ENCODE assay signal across 1 cellular context in genomic region chr6:69945192-69945591, GRCh38.
TF ChIP-seq lines count a peak whose summit lies in the region.

No MANE protein-coding gene starts in this region.

TF ChIP-seq in SK-N-SH, 30 proteins besides CTCF, POLR2A, EP300 and RAD21 (continued from another document):
- TF ChIP-seq IRF3 (IDR thresholded peaks at IDR 0.05; ENCODE audit: low read depth, low read length), result no peak
- no peak for TF ChIP-seq ZBTB33 (IDR thresholded peaks at IDR 0.05; ENCODE audit: borderline replicate concordance, low read depth)
- no peak for TF ChIP-seq CHD2 (IDR thresholded peaks at IDR 0.05; ENCODE audit: low read length, partially characterized antibody)
- no peak for TF ChIP-seq TCF12 (IDR thresholded peaks at IDR 0.05)
- no peak for TF ChIP-seq RXRA (IDR thresholded peaks at IDR 0.05; ENCODE audit: borderline replicate concordance, low read depth)
- TF ChIP-seq FOXJ3 (CRISPR knock-in tag; IDR thresholded peaks at IDR 0.05), result no peak
- TF ChIP-seq FOSL2 (IDR thresholded peaks at IDR 0.05; ENCODE audit: borderline replicate concordance, low read depth), result no peak
- TF ChIP-seq JUND (IDR thresholded peaks at IDR 0.05), result no peak
- no peak for TF ChIP-seq TAF1 (IDR thresholded peaks at IDR 0.05; ENCODE audit: borderline replicate concordance, low read depth, low read length)
